In the genomic region with DNA sequence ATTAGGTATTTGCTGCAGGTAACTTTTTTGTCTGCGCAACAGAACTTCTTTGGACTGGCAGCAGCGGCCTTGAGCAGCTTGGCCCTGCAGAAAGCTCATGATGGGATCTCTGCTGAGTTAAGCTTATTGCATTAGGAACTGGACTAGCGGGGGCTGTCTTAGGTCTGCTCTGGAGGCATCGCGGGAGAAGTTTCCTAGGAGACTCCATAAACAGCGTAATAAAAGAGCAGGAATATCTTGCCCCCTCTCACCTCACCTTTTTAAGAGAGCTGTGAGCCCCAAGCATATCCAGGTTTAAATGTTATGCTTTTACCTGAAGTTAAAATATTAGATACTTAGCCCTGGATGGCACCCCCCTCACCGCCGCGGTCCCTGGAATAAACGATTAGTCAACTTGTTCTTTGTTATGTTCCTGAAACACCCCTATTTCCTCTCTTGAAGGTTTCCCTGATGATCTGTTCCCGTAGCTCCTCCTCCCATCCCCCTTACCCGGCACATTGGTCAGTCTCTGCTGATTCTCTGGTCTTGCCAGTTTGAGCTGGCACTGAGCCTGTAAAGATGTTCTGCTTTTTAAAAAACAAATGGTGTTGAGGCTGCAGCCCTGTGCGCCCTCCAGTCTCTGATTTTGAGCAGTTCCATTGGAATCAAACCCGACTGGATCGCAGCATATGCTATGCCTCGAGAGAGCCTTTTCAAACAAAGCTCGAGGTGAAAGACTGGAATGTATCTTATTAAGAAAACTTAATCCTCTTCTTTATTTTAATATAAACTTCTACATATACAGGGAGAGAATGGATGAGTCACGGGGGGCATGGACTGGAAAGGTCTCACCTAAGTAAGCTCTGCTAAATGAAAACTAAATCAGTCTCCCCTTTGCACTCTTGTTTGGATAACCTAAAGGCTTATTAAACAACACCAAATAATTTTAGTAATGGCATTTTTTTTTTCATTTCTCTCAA, we compare ENCODE assay signal across 8 cellular contexts. TPM values are rescaled to one million over a fixed set of nuclear protein-coding genes. Genes with fewer than 3 reads are reported as not detected.
DNase-seq lines count a peak whose midpoint lies in the region; ATAC-seq and TF ChIP-seq lines count a peak whose summit lies in the region.

No MANE protein-coding gene starts in this region.

- DNase-seq in AG09309 (ENCODE audit: low read depth) (peak; percentile 64), GM23338 (ENCODE audit: low spot score) (peak; percentile 63), PC-9 (peak; percentile 78 to 82), chondrocyte (ENCODE audit: low spot score) (peak; percentile 33), left lung (peak; percentile 77 to 82), stomach (peak; percentile 54)

- peaks cover under 1% of the 10 kb centered on the region; the same call in 1 of the 3 replicates for H3K36me3 Mint-ChIP-seq in GM23338 (ENCODE audit: low read depth)
- H3K36me3 Mint-ChIP-seq in chondrocyte (ENCODE audit: low read depth) = peaks cover 7% of the 10 kb centered on the region

- H3K4me1 ChIP-seq in GM23338 (ENCODE audit: insufficient read depth) (peaks cover 26% of the 10 kb centered on the region; the same call in 1 of the 2 replicates), PC-9 (replicated peaks; ENCODE audit: insufficient read depth) (peaks cover 32% of the 10 kb centered on the region), left lung (peaks cover 24 to 66% of the 10 kb centered on the region in 2 donors), stomach (peaks cover 37 to 68% (median 58%) of the 10 kb centered on the region in 4 donors)

- H3K4me3 Mint-ChIP-seq in GM23338 = peak overlapping the region; percentile 83
- peak overlapping the region; percentile 79 for H3K4me3 Mint-ChIP-seq in chondrocyte (ENCODE audit: unreplicated experiment)

- H3K27me3 Mint-ChIP-seq in GM23338 (ENCODE audit: insufficient read depth, low read depth, poor library complexity) (peaks cover 19% of the 10 kb centered on the region), chondrocyte (ENCODE audit: low read depth) (no peaks in the 10 kb centered on the region)

- BruUV-seq in PC-9 (replicated peaks; lab: Mats Ljungman, UMichigan) = no TSS peak

- TF ChIP-seq EP300 in stomach (IDR thresholded peaks at IDR 0.05) = no peak

- H3K4me2 ChIP-seq in GM23338 (peak overlapping the region; percentile 82), PC-9 (peak overlapping the region; percentile 94)

- 3 to 5% (median 4%) methylated on average over 18 of the region's 18 CpGs for WGBS in stomach, 5 donors

- 0 out of 2 replicates have a peak, but pooled peaks cover 3% of the 10 kb centered on the region for H3F3A ChIP-seq in GM23338 (replicated peaks; ENCODE audit: low read depth)
- H3F3A ChIP-seq in PC-9 (ENCODE audit: insufficient read depth, low read depth) = peaks cover 33% of the 10 kb centered on the region

- no peak for TF ChIP-seq POLR2A in stomach (IDR thresholded peaks at IDR 0.05)

- H3K9me2 ChIP-seq in GM23338 (ENCODE audit: insufficient read depth) (no peaks in the 10 kb centered on the region), PC-9 (ENCODE audit: insufficient read depth) (no peaks in the 10 kb centered on the region)

- H2AFZ ChIP-seq in GM23338 = no peak overlapping the region
- H2AFZ ChIP-seq in PC-9 = no peak overlapping the region

- CTCF ChIA-PET in PC-9 (lab: Charles Lee) = interaction anchor here (1.2 to 1.7 kb wide), 3 partner anchors 17 to 42 kb away, joined by 3 to 8 read pairs (median 7); no protein-coding TSS in a partner anchor

- peaks cover 25% of the 10 kb centered on the region for H3K4me1 Mint-ChIP-seq in GM23338
- H3K4me1 Mint-ChIP-seq in chondrocyte (ENCODE audit: low read depth) = peaks cover 47% of the 10 kb centered on the region

- peaks cover 42% of the 10 kb centered on the region for H3K79me2 ChIP-seq in GM23338 (replicated peaks; ENCODE audit: insufficient read depth)
- peaks cover 60% of the 10 kb centered on the region for H3K79me2 ChIP-seq in PC-9 (ENCODE audit: low read depth)

- TF ChIP-seq CTCF in AG09309 (IDR thresholded peaks at IDR 0.05; ENCODE audit: control insufficient read depth, insufficient read depth, low read depth, low read length, missing control alignments) = no peak
- TF ChIP-seq CTCF in GM23338 (conservative IDR thresholded peaks at IDR 0.05; ENCODE audit: low read depth in 2 of 2) = no peak
- no peak for TF ChIP-seq CTCF in PC-9 (conservative IDR thresholded peaks at IDR 0.05)
- no peak for TF ChIP-seq CTCF in chondrocyte (IDR thresholded peaks at IDR 0.05)
- no peak for TF ChIP-seq CTCF in left lung (IDR thresholded peaks at IDR 0.05)
- TF ChIP-seq CTCF in stomach (IDR thresholded peaks at IDR 0.05) = no peak

- H3K27ac ChIP-seq in GM23338 (ENCODE audit: low read depth) = no peak overlapping the region
- peak overlapping the region; percentile 84 for H3K27ac ChIP-seq in PC-9
- peak overlapping the region; percentile 82 to 93 for H3K27ac ChIP-seq in left lung
- H3K27ac ChIP-seq in stomach = peak overlapping the region; percentile 87 to 94 (median 92)

- H3K36me3 ChIP-seq in GM23338 (ENCODE audit: insufficient read depth) (no peaks in the 10 kb centered on the region), PC-9 (ENCODE audit: low read depth) (peaks cover 5% of the 10 kb centered on the region; the same call in 1 of the 2 replicates), left lung (peaks cover 0 to 17% of the 10 kb centered on the region in 2 donors), stomach (peaks cover 11 to 21% (median 19%) of the 10 kb centered on the region in 4 donors)

- H3K27me3 ChIP-seq in GM23338 (ENCODE audit: insufficient read depth) = peaks cover 21% of the 10 kb centered on the region
- no peaks in the 10 kb centered on the region for H3K27me3 ChIP-seq in PC-9 (ENCODE audit: insufficient read depth, low read depth)
- H3K27me3 ChIP-seq in left lung = no peaks in the 10 kb centered on the region
- H3K27me3 ChIP-seq in stomach = no peaks in the 10 kb centered on the region

- no peak overlapping the region for H3K27ac Mint-ChIP-seq in GM23338
- H3K27ac Mint-ChIP-seq in chondrocyte (ENCODE audit: unreplicated experiment) = peak overlapping the region; percentile 91

- intact Hi-C loops in PC-9 (cut with micrococcal nuclease; ENCODE audit: unreplicated experiment) (loop anchor here (1.0 to 2.0 kb wide), 3 partner anchors 16 to 43 kb away; no protein-coding TSS in a partner anchor), left lung (cut with DNase I) (no loop called here), stomach (cut with DNase I; ENCODE audit: low total_unique reads) (no loop called here)

- ATAC-seq in GM23338 (peak; percentile 8), left lung (peak; percentile 52), GM18909 (IDR thresholded peaks at IDR 0.05; ENCODE audit: poor library complexity, unreplicated experiment) (no peak), HG03442 (IDR thresholded peaks at IDR 0.05; ENCODE audit: unreplicated experiment) (no peak)

- no peaks in the 10 kb centered on the region; the same call in 2 of the 3 replicates for H3K9me3 Mint-ChIP-seq in GM23338
- no peaks in the 10 kb centered on the region for H3K9me3 Mint-ChIP-seq in chondrocyte (ENCODE audit: low read depth)

- H4K20me1 ChIP-seq in GM23338 (replicated peaks; ENCODE audit: insufficient read depth) (peaks cover 17% of the 10 kb centered on the region; the same call in 1 of the 2 replicates), PC-9 (ENCODE audit: insufficient read depth) (peaks cover 20% of the 10 kb centered on the region)

- POLR2A ChIA-PET in PC-9 (lab: Charles Lee; ENCODE audit: unreplicated experiment) = interaction anchor here (0.6 to 0.8 kb wide), 2 partner anchors 17 kb away, joined by 3 to 6 read pairs; no protein-coding TSS in a partner anchor

- H3K9me3 ChIP-seq in PC-9 (ENCODE audit: insufficient read depth, low read depth) = no peaks in the 10 kb centered on the region
- H3K9me3 ChIP-seq in left lung = no peaks in the 10 kb centered on the region
- no peaks in the 10 kb centered on the region for H3K9me3 ChIP-seq in stomach

- peak overlapping the region; percentile 78 for H3K4me3 ChIP-seq in AG09309 (ENCODE audit: control insufficient read depth, low read depth, low read length)
- peak overlapping the region; percentile 72 for H3K4me3 ChIP-seq in GM23338
- H3K4me3 ChIP-seq in PC-9 = peak overlapping the region; percentile 73
- peak overlapping the region; percentile 65 to 92 for H3K4me3 ChIP-seq in left lung
- H3K4me3 ChIP-seq in stomach = peak overlapping the region; percentile 76 to 91 (median 82)

TF ChIP-seq in GM23338, 12 proteins besides CTCF, POLR2A, EP300 and RAD21 (continues in another document):
- no peak for TF ChIP-seq NANOG (IDR thresholded peaks at IDR 0.05; ENCODE audit: borderline replicate concordance)

RNA-seq across cellular contexts. Expression of a gene that starts 1.9 kb away (rescaled TPM):
- total RNA-seq in GM23338 (2014; rRNA removed; shearing (Covaris generic)) = 20.5 and 23.0 TPM in 2 replicates
- polyA plus RNA-seq in GM23338 (2016; fragmentation: Nextera tagmentation; extraction: Ambion mirVana) (16.2 and 21.0 TPM in 2 replicates), stomach (10 to 100 TPM; 12.3 to 28.0 (median 16.6) TPM)
- total RNA-seq in PC-9 (2021) (62.1 and 83.3 TPM in 2 replicates), chondrocyte (58.8 to 62.8 TPM (median 61.7 TPM) in 3 replicates), left lung (10 to 100 TPM; 48.1 to 62.6 TPM), stomach (100 to 1,000 TPM in 1 of 5 donors, 10 to 100 TPM in 4; 34.5 to 140 (median 37.1) TPM)

RNA-seq across cellular contexts. Expression of a gene that starts 58.7 kb away (rescaled TPM):
- total RNA-seq in GM23338 (2014; rRNA removed; shearing (Covaris generic)) = 9.9 and 12.7 TPM in 2 replicates
- polyA plus RNA-seq in GM23338 (2016; fragmentation: Nextera tagmentation; extraction: Ambion mirVana) (14.9 and 18.0 TPM in 2 replicates), stomach (1 to 10 TPM; 1.5 to 3.4 (median 2.6) TPM)
- total RNA-seq in PC-9 (2021) (6.3 and 6.6 TPM in 2 replicates), chondrocyte (7.1 to 10.0 TPM (median 9.1 TPM) in 3 replicates), left lung (10 to 100 TPM in 1 of 2 donors, 1 to 10 TPM in 1; 7.0 to 11.1 TPM), stomach (10 to 100 TPM in 1 of 5 donors, 1 to 10 TPM in 4; 2.0 to 11.6 (median 2.9) TPM)

Comparison
In these comparisons a context has a peak if more than half of its experiments do, and no peak if none do; other contexts are left out.
1. ATAC-seq: peak in GM23338 (single experiment) and left lung (single experiment); none in GM18909 (single experiment) and HG03442 (single experiment).
2. Peak in every context shown above with its lines, with median percentiles within 50 percentile points of each other: DNase-seq and H3K4me3 ChIP-seq.